19 cellular contexts compared by ENCODE assay signal in genomic region chr15:57481038-57481705, GRCh38.
DNase-seq lines count a peak whose midpoint lies in the region; ATAC-seq, FAIRE-seq and TF ChIP-seq lines count a peak whose summit lies in the region.
"Had no signal": no experiment of that assay in that cellular context is flagged by ENCODE, and none has a peak within 500 bp of the region (broad histone marks: within the 10 kb centered on the region; RNA-seq: fewer than 3 reads in every experiment).

No MANE protein-coding gene starts in this region.

- POLR2A ChIA-PET in HEK293 (lab: Yijun Ruan, JAX): interaction anchor here (0.6 kb wide), 1 partner anchor 812 kb away, joined by 4 read pairs; no protein-coding TSS in a partner anchor

- peak; percentile 42 for DNase-seq in epithelial cell of esophagus (ENCODE audit: low read depth)
- DNase-seq in kidney: no peak
- DNase-seq in activated gamma-delta T cell treated with Interleukin-2 at 50 U/mL for 16 hours: no peak
- DNase-seq in D721Med (ENCODE audit: insufficient read length, low spot score): no peak
- DNase-seq: C1 segment of cervical spinal cord; Calu3; CD4-positive, alpha-beta memory T cell; COR-L47; DMS153; DND-41; GDM1; H9; HFFc6 had no signal

- FAIRE-seq in kidney (lab: Jason Lieb, UNC) (no peak), D721Med (lab: Jason Lieb, UNC) (no peak)
- FAIRE-seq: GM12878, GM19239 had no signal

- H3K4me1 ChIP-seq in HEK293 (ENCODE audit: control insufficient read depth, insufficient read depth, low read length): no peaks in the 10 kb centered on the region
- H3K4me1 ChIP-seq in kidney (ENCODE audit: control insufficient read depth in 1 of 2, insufficient read depth in 1 of 2, low read depth in 1 of 2, low read length in 2 of 2): peaks cover 35 to 39% of the 10 kb centered on the region in 2 donors

- H3K4me3 ChIP-seq in HEK293 (ENCODE audit: low read depth, low read length): no peak overlapping the region
- H3K4me3 ChIP-seq in epithelial cell of esophagus (ENCODE audit: low read length): no peak overlapping the region
- H3K4me3 ChIP-seq in kidney (ENCODE audit: low read length in 2 of 2): no peak overlapping the region
- H3K4me3 ChIP-seq: GM12878, GM23338 had no signal

- ATAC-seq in GM21528 (IDR thresholded peaks at IDR 0.05; ENCODE audit: low FRiP score, unreplicated experiment): no peak
- ATAC-seq: GM12878, GM23338, HCT116 had no signal

- H3K36me3 ChIP-seq in HEK293 (ENCODE audit: control insufficient read depth in 2 of 2, insufficient read depth in 1 of 2, low read length in 2 of 2) (no peaks in the 10 kb centered on the region), kidney (ENCODE audit: control insufficient read depth in 1 of 2, insufficient read depth in 2 of 2, low read length in 2 of 2) (peaks cover 0 to 2% of the 10 kb centered on the region in 2 donors)

- TF ChIP-seq CTCF in HEK293 (tag by site-specific recombination; IDR thresholded peaks at IDR 0.05) (no peak), epithelial cell of esophagus (IDR thresholded peaks at IDR 0.05; ENCODE audit: insufficient read depth, low read depth, low read length, missing control alignments) (no peak), kidney (IDR thresholded peaks at IDR 0.05; ENCODE audit: borderline replicate concordance, extremely low read depth, insufficient read depth) (no peak), D721Med (IDR thresholded peaks at IDR 0.05; ENCODE audit: insufficient read depth, missing control alignments) (no peak)

- CTCF ChIA-PET in HEK293 (lab: Yijun Ruan, JAX): interaction anchor here (0.7 kb wide), 1 partner anchor 61 kb away, joined by 3 read pairs; no protein-coding TSS in a partner anchor

- H3K27ac ChIP-seq in HEK293 (ENCODE audit: extremely low read depth, low read depth, low read length) (no peak overlapping the region), kidney (ENCODE audit: low read depth in 2 of 2, low read length in 2 of 2) (peak overlapping the region; percentile 45 to 72)

- H3K9me3 ChIP-seq in HEK293 (ENCODE audit: control insufficient read depth, insufficient read depth, low read depth, low read length) (no peaks in the 10 kb centered on the region), kidney (ENCODE audit: control insufficient read depth in 1 of 2, low read length in 2 of 2) (no peaks in the 10 kb centered on the region)

- intact Hi-C loops in kidney (cut with DNase I): no loop called here

- H3K9ac ChIP-seq in kidney (ENCODE audit: low read length in 2 of 2): no peak overlapping the region

TF ChIP-seq in HEK293, 187 proteins besides CTCF, POLR2A, EP300 and RAD21:
- TF ChIP-seq ZNF785 (tag by site-specific recombination; IDR thresholded peaks at IDR 0.05): no peak
- peak; percentile 93 for TF ChIP-seq ZNF529 (tag by site-specific recombination; IDR thresholded peaks at IDR 0.05; ENCODE audit: insufficient replicate concordance)
